8 cellular contexts compared by ENCODE assay signal in genomic region chr11:1652778-1653540, GRCh38. TPM values are rescaled to one million over a fixed set of nuclear protein-coding genes. Genes with fewer than 3 reads are reported as not detected.
DNase-seq lines count a peak whose midpoint lies in the region; ATAC-seq and TF ChIP-seq lines count a peak whose summit lies in the region.

No MANE protein-coding gene starts in this region.

- TF ChIP-seq CTCF in AG09319 (IDR thresholded peaks at IDR 0.05; ENCODE audit: low read depth, low read length) (peak; percentile 95), GM20000 (IDR thresholded peaks at IDR 0.05; ENCODE audit: extremely low read depth, missing control alignments) (peak; percentile 96), PC-9 (conservative IDR thresholded peaks at IDR 0.05) (peak; percentile 92), fibroblast of the aortic adventitia (IDR thresholded peaks at IDR 0.05; ENCODE audit: insufficient read depth, low read length) (peak; percentile 96), neural progenitor cell (IDR thresholded peaks at IDR 0.05) (peak; percentile 100)

- no peak overlapping the region for H3K4me3 Mint-ChIP-seq in neural progenitor cell

- H3F3A ChIP-seq in PC-9 (ENCODE audit: insufficient read depth, low read depth) (no peaks in the 10 kb centered on the region), neural progenitor cell (ENCODE audit: low read depth) (no peaks in the 10 kb centered on the region)

- no peaks in the 10 kb centered on the region for H3K36me3 ChIP-seq in PC-9 (ENCODE audit: low read depth)
- H3K36me3 ChIP-seq in neural progenitor cell = no peaks in the 10 kb centered on the region

- no peaks in the 10 kb centered on the region for H3K4me1 Mint-ChIP-seq in neural progenitor cell

- H3K9me2 ChIP-seq in PC-9 (ENCODE audit: insufficient read depth) = no peaks in the 10 kb centered on the region

- no peak overlapping the region for H3K4me3 ChIP-seq in PC-9
- H3K4me3 ChIP-seq in fibroblast of the aortic adventitia (ENCODE audit: low read depth, low read length) = no peak overlapping the region
- H3K4me3 ChIP-seq in neural progenitor cell = no peak overlapping the region

- no peak overlapping the region for H3K27ac Mint-ChIP-seq in neural progenitor cell

- no peaks in the 10 kb centered on the region for H3K9me3 ChIP-seq in PC-9 (ENCODE audit: insufficient read depth, low read depth)
- H3K9me3 ChIP-seq in neural progenitor cell (ENCODE audit: low read depth) = no peaks in the 10 kb centered on the region

- no peak for ATAC-seq in HG02884 (IDR thresholded peaks at IDR 0.05; ENCODE audit: unreplicated experiment)

- H2AFZ ChIP-seq in PC-9 = no peak overlapping the region
- peak overlapping the region; percentile 70 for H2AFZ ChIP-seq in neural progenitor cell (replicated peaks)

- POLR2A ChIA-PET in PC-9 (lab: Charles Lee; ENCODE audit: unreplicated experiment) = no interaction called here

- no peaks in the 10 kb centered on the region for H3K36me3 Mint-ChIP-seq in neural progenitor cell

- CTCF ChIA-PET in PC-9 (lab: Charles Lee) = interaction anchor here (0.5 to 1.8 kb wide), 15 partner anchors 56 to 734 kb away, joined by 3 to 30 read pairs (median 4); no protein-coding TSS in a partner anchor

- no TSS peak for BruUV-seq in PC-9 (replicated peaks; lab: Mats Ljungman, UMichigan)

- no peak overlapping the region for H3K9ac ChIP-seq in neural progenitor cell

- H3K27ac ChIP-seq in PC-9 (no peak overlapping the region), neural progenitor cell (no peak overlapping the region), substantia nigra (ENCODE audit: low read depth, low read length, poor library complexity, severe bottlenecking) (no peak overlapping the region)

- no peaks in the 10 kb centered on the region for H3K9me3 Mint-ChIP-seq in neural progenitor cell

- peak; percentile 0 for DNase-seq in AG09319 (ENCODE audit: extremely low read depth, low read depth)
- DNase-seq in GM20000 (ENCODE audit: low spot score) = peak; percentile 92
- DNase-seq in PC-9 = peak in 1 of 2 experiments; percentile 61
- peak; percentile 61 for DNase-seq in activated T-helper 1 cell treated with Interleukin-2 at 50 U/mL for 16 hours (ENCODE audit: low read depth)
- DNase-seq in fibroblast of the aortic adventitia (ENCODE audit: low read depth) = peak; percentile 56
- peak; percentile 85 for DNase-seq in neural progenitor cell (ENCODE audit: low spot score)
- peak in 46 of 49 donors; percentile 11 to 84 (median 64) for DNase-seq in substantia nigra (lab: John Stamatoyannopoulos, UW)

- H3K79me2 ChIP-seq in PC-9 (ENCODE audit: low read depth) (no peaks in the 10 kb centered on the region), neural progenitor cell (ENCODE audit: low read depth) (no peaks in the 10 kb centered on the region)

- intact Hi-C loops in PC-9 (cut with micrococcal nuclease; ENCODE audit: unreplicated experiment) = loop anchor here (1.0 to 5.0 kb wide), 2 partner anchors 39 to 499 kb away; no protein-coding TSS in a partner anchor

- H4K20me1 ChIP-seq in PC-9 (ENCODE audit: insufficient read depth) (no peaks in the 10 kb centered on the region), neural progenitor cell (ENCODE audit: low read depth) (no peaks in the 10 kb centered on the region)

- H3K4me2 ChIP-seq in PC-9 (no peak overlapping the region), neural progenitor cell (peak overlapping the region; percentile 40)

- peaks cover 39% of the 10 kb centered on the region for H3K27me3 ChIP-seq in PC-9 (ENCODE audit: insufficient read depth, low read depth)
- peaks cover 25% of the 10 kb centered on the region for H3K27me3 ChIP-seq in neural progenitor cell

- H3K27me3 Mint-ChIP-seq in neural progenitor cell (ENCODE audit: insufficient read depth, low read depth) = peaks cover 14% of the 10 kb centered on the region

- H3K4me1 ChIP-seq in PC-9 (replicated peaks; ENCODE audit: insufficient read depth) (no peaks in the 10 kb centered on the region), neural progenitor cell (no peaks in the 10 kb centered on the region)

RNA-seq across cellular contexts. Expression of gene KRTAP5-5, which starts 23.4 kb away (rescaled TPM):
- not detected in 2 replicates for total RNA-seq in PC-9 (2021)
- total RNA-seq in fibroblast of the aortic adventitia (ENCODE audit: low replicate concordance) = not detected in 2 replicates
- total RNA-seq in neural progenitor cell (ENCODE audit: low replicate concordance) = not detected in 2 replicates

RNA-seq across cellular contexts. Expression of gene KRTAP5-4, which starts 31.0 kb away (rescaled TPM):
- total RNA-seq in PC-9 (2021) = not detected in 2 replicates
- total RNA-seq in fibroblast of the aortic adventitia (ENCODE audit: low replicate concordance) = not detected in 2 replicates
- total RNA-seq in neural progenitor cell (ENCODE audit: low replicate concordance) = not detected in 2 replicates

RNA-seq across cellular contexts. Expression of gene KRTAP5-6, which starts 44.0 kb away (rescaled TPM):
- total RNA-seq in PC-9 (2021) = not detected in 2 replicates
- total RNA-seq in fibroblast of the aortic adventitia (ENCODE audit: low replicate concordance) = not detected in 2 replicates
- total RNA-seq in neural progenitor cell (ENCODE audit: low replicate concordance) = not detected in 2 replicates

RNA-seq across cellular contexts. Expression of gene KRTAP5-3, which starts 44.7 kb away (rescaled TPM):
- total RNA-seq in PC-9 (2021) = not detected in 2 replicates
- total RNA-seq in fibroblast of the aortic adventitia (ENCODE audit: low replicate concordance) = not detected in 2 replicates
- total RNA-seq in neural progenitor cell (ENCODE audit: low replicate concordance) = not detected in 2 replicates

RNA-seq across cellular contexts. Expression of gene KRTAP5-2, which starts 54.9 kb away (rescaled TPM):
- total RNA-seq in PC-9 (2021) (not detected in 2 replicates), fibroblast of the aortic adventitia (ENCODE audit: low replicate concordance) (not detected in 2 replicates), neural progenitor cell (ENCODE audit: low replicate concordance) (not detected in 2 replicates)
